9 cellular contexts compared by ENCODE assay signal in the genomic region with DNA sequence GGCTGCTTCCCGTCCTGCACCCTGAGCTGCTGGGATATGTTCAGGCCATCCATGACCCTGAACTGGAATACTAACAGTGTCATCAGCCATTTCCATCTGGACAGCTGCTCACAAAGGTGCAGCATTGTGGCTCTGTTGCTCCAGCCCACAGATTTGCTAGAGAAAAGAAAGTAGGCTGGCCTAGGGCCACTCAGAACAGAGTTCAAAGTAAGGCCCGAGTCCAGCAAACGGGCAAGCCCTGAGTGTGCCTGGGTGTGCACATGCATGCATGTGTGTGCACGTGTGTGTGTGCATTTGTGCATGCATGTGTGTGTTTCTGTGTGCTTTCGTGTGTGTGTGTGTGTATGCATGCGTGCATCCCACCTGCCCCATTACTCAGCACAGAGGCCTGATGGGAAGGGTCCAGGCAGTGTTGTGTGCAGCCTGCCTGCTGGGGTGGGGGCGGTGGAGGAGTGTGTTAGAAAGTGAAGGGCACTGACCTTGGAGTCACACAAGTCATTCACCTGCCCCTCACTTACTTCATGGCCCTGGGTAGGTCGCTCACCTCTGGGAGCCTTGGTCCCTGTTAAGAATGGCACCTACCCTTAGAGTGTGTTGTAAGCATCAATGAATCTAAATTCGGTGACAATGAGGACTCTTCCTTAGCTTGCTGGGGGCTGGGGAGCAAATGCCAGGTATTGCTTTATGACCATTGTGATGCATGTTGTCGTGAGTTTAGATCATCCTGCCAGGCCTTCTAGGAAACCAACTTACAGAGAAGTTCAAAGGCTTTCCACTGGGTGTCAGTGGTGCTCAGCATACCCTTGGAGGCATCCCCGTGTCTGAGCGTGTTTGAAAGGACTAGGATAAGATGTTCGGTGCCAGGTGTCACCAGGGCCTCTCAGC. TPM values are rescaled to one million over a fixed set of nuclear protein-coding genes. Genes with fewer than 3 reads are reported as not detected.
DNase-seq lines count a peak whose midpoint lies in the region; ATAC-seq and TF ChIP-seq lines count a peak whose summit lies in the region.
"Had no signal": no experiment of that assay in that cellular context is flagged by ENCODE, and none has a peak within 500 bp of the region (broad histone marks: within the 10 kb centered on the region; RNA-seq: fewer than 3 reads in every experiment).

No MANE protein-coding gene starts in this region.

- H4K12ac ChIP-seq in trophoblast cell (ENCODE audit: low read depth, low read length), result no peak overlapping the region

- ATAC-seq in HG03108 (IDR thresholded peaks at IDR 0.05; ENCODE audit: unreplicated experiment), result no peak

- H3K36me3 Mint-ChIP-seq in HFFc6 (ENCODE audit: low read depth), result no peaks in the 10 kb centered on the region
- no peaks in the 10 kb centered on the region for H3K36me3 Mint-ChIP-seq in activated naive CD4-positive, alpha-beta T cell treated with anti-CD3 and anti-CD28 coated beads for 36 hours (ENCODE audit: low read depth)

- no peak overlapping the region for H3K14ac ChIP-seq in trophoblast cell (ENCODE audit: low read length)

- no peak overlapping the region for H3K4me3 ChIP-seq in trophoblast cell (ENCODE audit: low read depth, low read length)

- no peaks in the 10 kb centered on the region for H3K36me3 ChIP-seq in trophoblast cell (ENCODE audit: control insufficient read depth in 1 of 2, insufficient read depth in 2 of 2, low read length in 2 of 2)

- no peak overlapping the region for H3K9ac ChIP-seq in trophoblast cell (ENCODE audit: low read length)

- no peak overlapping the region for H4K8ac ChIP-seq in trophoblast cell (ENCODE audit: low read depth, low read length)

- peaks cover 24% of the 10 kb centered on the region for H3K27me3 Mint-ChIP-seq in HFFc6 (ENCODE audit: insufficient read depth)
- H3K27me3 Mint-ChIP-seq in activated naive CD4-positive, alpha-beta T cell treated with anti-CD3 and anti-CD28 coated beads for 36 hours (ENCODE audit: low read depth), result no peaks in the 10 kb centered on the region

- H3K18ac ChIP-seq in trophoblast cell (ENCODE audit: low read length), result no peak overlapping the region

- no peak overlapping the region for H4K91ac ChIP-seq in trophoblast cell (ENCODE audit: low read depth, low read length)

- no peak overlapping the region for H3K27ac ChIP-seq in trophoblast cell (ENCODE audit: low read depth, low read length)

- no peak overlapping the region for H2AK5ac ChIP-seq in trophoblast cell (ENCODE audit: low read length)

- DNase-seq in DMS114 treated with DMSO at 0.1 percent for 48 hours (lab: John Stamatoyannopoulos, UW; ENCODE audit: unreplicated experiment), result peak; percentile 10
- peak; percentile 43 for DNase-seq in HFFc6
- DNase-seq in NCI-H510A treated with DMSO at 0.1 percent for 48 hours (lab: John Stamatoyannopoulos, UW), result peak; percentile 43
- peak; percentile 60 for DNase-seq in activated naive CD4-positive, alpha-beta T cell treated with anti-CD3 and anti-CD28 coated beads for 36 hours
- DNase-seq in glomerular endothelial cell (ENCODE audit: extremely low read depth, low read depth, low spot score), result peak; percentile 36
- peak; percentile 42 to 78 for DNase-seq in trophoblast cell
- no peak for DNase-seq in NK-92 (lab: John Stamatoyannopoulos, UW; ENCODE audit: unreplicated experiment)

- no peak overlapping the region for H2BK12ac ChIP-seq in trophoblast cell (ENCODE audit: low read length)

- H3K79me1 ChIP-seq in trophoblast cell (ENCODE audit: low read length), result no peaks in the 10 kb centered on the region

- no peak overlapping the region for H2AFZ ChIP-seq in trophoblast cell (ENCODE audit: insufficient read depth, low read length, poor library complexity)

- H2BK120ac ChIP-seq in trophoblast cell (ENCODE audit: insufficient read depth, low read length, poor library complexity), result no peak overlapping the region

- CTCF ChIA-PET in activated naive CD4-positive, alpha-beta T cell treated with anti-CD3 and anti-CD28 coated beads for 36 hours (lab: Charles Lee), result interaction anchor here (0.5 to 3.2 kb wide), 6 partner anchors 9 to 387 kb away, joined by 3 to 19 read pairs (median 6); no protein-coding TSS in a partner anchor

- H2BK5ac ChIP-seq in trophoblast cell (ENCODE audit: low read depth, low read length, poor library complexity), result no peak overlapping the region

- no peak overlapping the region for H3K4ac ChIP-seq in trophoblast cell (ENCODE audit: low read depth, low read length)

- H3K4me2 ChIP-seq in trophoblast cell (ENCODE audit: low read length), result no peak overlapping the region

- TF ChIP-seq CTCF in HFFc6 (IDR thresholded peaks at IDR 0.05), result peak; percentile 76

- peaks cover 1% of the 10 kb centered on the region for H3K9me3 ChIP-seq in trophoblast cell (ENCODE audit: insufficient read depth, low read depth, low read length)

- intact Hi-C loops in activated naive CD4-positive, alpha-beta T cell treated with anti-CD3 and anti-CD28 coated beads for 36 hours (cut with micrococcal nuclease), result loop anchor here (1.0 kb wide), 3 partner anchors 79 to 223 kb away; no protein-coding TSS in a partner anchor

- H3K79me2 ChIP-seq in trophoblast cell (ENCODE audit: control insufficient read depth, insufficient read depth, low read length, poor library complexity), result no peaks in the 10 kb centered on the region

- H3K23ac ChIP-seq in trophoblast cell (ENCODE audit: low read length), result no peak overlapping the region

- no CpG with 5 or more reads among the region's 13 CpGs for WGBS in trophoblast cell (ENCODE audit: extremely low coverage, insufficient coverage, insufficient read length)

- H3K4me3 Mint-ChIP-seq in HFFc6, result no peak overlapping the region
- no peak overlapping the region for H3K4me3 Mint-ChIP-seq in activated naive CD4-positive, alpha-beta T cell treated with anti-CD3 and anti-CD28 coated beads for 36 hours

- no peaks in the 10 kb centered on the region for H3K4me1 Mint-ChIP-seq in HFFc6 (ENCODE audit: low read depth)
- H3K4me1 Mint-ChIP-seq in activated naive CD4-positive, alpha-beta T cell treated with anti-CD3 and anti-CD28 coated beads for 36 hours (ENCODE audit: low read depth), result no peaks in the 10 kb centered on the region

- no peaks in the 10 kb centered on the region for H3K4me1 ChIP-seq in trophoblast cell (ENCODE audit: control insufficient read depth in 1 of 2, insufficient read depth in 2 of 2, low read length in 2 of 2)

- peaks cover 3% of the 10 kb centered on the region; the same call in 1 of the 2 replicates for H3K9me3 Mint-ChIP-seq in HFFc6
- H3K9me3 Mint-ChIP-seq in activated naive CD4-positive, alpha-beta T cell treated with anti-CD3 and anti-CD28 coated beads for 36 hours, result peaks cover 2% of the 10 kb centered on the region

- no peak overlapping the region for H3K27ac Mint-ChIP-seq in HFFc6
- no peak overlapping the region for H3K27ac Mint-ChIP-seq in activated naive CD4-positive, alpha-beta T cell treated with anti-CD3 and anti-CD28 coated beads for 36 hours

- H3K27me3 ChIP-seq in trophoblast cell (ENCODE audit: insufficient read depth, low read length), result no peaks in the 10 kb centered on the region

RNA-seq across cellular contexts. Expression of a gene that starts 53.2 kb away (rescaled TPM):
- total RNA-seq in HFFc6 (2021; fragmentation: NEBNext Ultra II Directional; extraction: Animal tissue kit (Norgen Biotek cat#: 25700)), result not detected
- not detected for total RNA-seq in activated naive CD4-positive, alpha-beta T cell treated with anti-CD3 and anti-CD28 coated beads for 36 hours
- total RNA-seq in glomerular endothelial cell, result not detected in 2 replicates
- polyA plus RNA-seq in trophoblast cell (2013), result not detected in 2 replicates
- total RNA-seq: T-helper 1 cell treated with Interleukin-12 subunit alpha and Interleukin-12 subunit beta and Interleukin-4 antibody, amounts not matched to agents 30 ng/mL and 1 ng/mL, for 36 hours had no signal
